ENCODE assay signal across 10 cellular contexts in the genomic region with DNA sequence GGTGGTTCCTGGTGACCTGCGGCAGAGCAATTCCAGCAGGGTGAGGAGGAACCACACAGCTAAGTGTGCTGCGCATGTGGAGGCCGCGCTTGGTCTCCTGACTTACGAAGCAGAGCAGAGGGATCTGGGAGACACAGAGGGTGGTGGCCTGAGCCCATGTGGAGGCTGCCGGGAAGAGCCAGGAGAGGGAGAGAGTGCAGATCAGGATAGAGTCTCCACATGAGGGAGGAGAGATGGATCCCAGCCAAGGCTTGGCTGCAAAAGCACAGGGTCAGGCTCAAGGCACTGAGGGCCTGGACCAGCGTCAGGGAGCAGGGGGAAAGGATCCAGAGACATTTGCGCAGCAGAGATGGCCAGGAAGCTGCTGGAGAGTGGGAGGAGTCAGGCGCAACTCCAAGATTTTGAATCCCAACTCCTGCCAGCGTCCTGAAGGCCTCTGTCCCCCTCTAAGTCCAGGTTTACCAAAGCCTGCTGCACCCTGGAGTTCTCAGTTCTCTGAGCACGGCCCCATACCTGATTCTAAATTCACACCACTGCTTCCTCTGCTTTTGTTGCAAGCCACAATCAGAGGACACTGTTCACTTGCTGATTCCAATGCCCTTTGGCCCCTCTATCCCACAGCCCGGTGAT. TPM values are rescaled to one million over a fixed set of nuclear protein-coding genes. Genes with fewer than 3 reads are reported as not detected.
A peak's percentile ranks its signal among the peaks of the same experiment; 100 is the strongest.
DNase-seq lines count a peak whose midpoint lies in the region; ATAC-seq and TF ChIP-seq lines count a peak whose summit lies in the region.
"Had no signal": no experiment of that assay in that cellular context is flagged by ENCODE, and none has a peak within 500 bp of the region (broad histone marks: within the 10 kb centered on the region; RNA-seq: fewer than 3 reads in every experiment).

No MANE protein-coding gene starts in this region.

- peak overlapping the region; percentile 56; the same call in 1 of the 2 replicates for H3K4ac ChIP-seq in IMR-90 (ENCODE audit: low read depth, low read length)

- H2BK20ac ChIP-seq in IMR-90 (ENCODE audit: low read depth, low read length) = no peak overlapping the region; the same call in 1 of the 2 replicates

- peak overlapping the region; percentile 36; the same call in 1 of the 2 replicates for H3K23ac ChIP-seq in IMR-90 (ENCODE audit: low read depth, low read length)

- H3K4me1 ChIP-seq in IMR-90 (ENCODE audit: control insufficient read depth, insufficient read depth, low read length) = peaks cover 7% of the 10 kb centered on the region; the same call in 1 of the 2 replicates
- peaks cover 4 to 11% (median 8%) of the 10 kb centered on the region in 4 donors for H3K4me1 ChIP-seq in liver (ENCODE audit: control insufficient read depth in 4 of 4, insufficient read depth in 4 of 4, low read length in 3 of 4)
- peaks cover 12% of the 10 kb centered on the region for H3K4me1 ChIP-seq in suprapubic skin

- H3K14ac ChIP-seq in IMR-90 (replicated peaks; ENCODE audit: low read depth, low read length) = peak overlapping the region; percentile 59; the same call in 1 of the 2 replicates

- TF ChIP-seq POLR2A in IMR-90 (IDR thresholded peaks at IDR 0.05; ENCODE audit: low read depth, low read length) (no peak), suprapubic skin (IDR thresholded peaks at IDR 0.05) (no peak)

- POLR2A ChIA-PET in IMR-90 (lab: Charles Lee; ENCODE audit: unreplicated experiment) = no interaction called here
- POLR2A ChIA-PET in activated CD8-positive, alpha-beta T cell treated with anti-CD3 and anti-CD28 coated beads for 36 hours (lab: Charles Lee) = interaction anchor here (1.0 kb wide), 2 partner anchors 13 kb away, joined by 3 to 5 read pairs; no protein-coding TSS in a partner anchor

- no peaks in the 10 kb centered on the region for H3K9me3 Mint-ChIP-seq in dendritic cell treated with granulocyte-macrophage colony-stimulating factor and Interleukin-4, amounts not matched to agents 40 ng/mL and 50 ng/mL, for 4 days
- H3K9me3 Mint-ChIP-seq in activated CD8-positive, alpha-beta T cell treated with anti-CD3 and anti-CD28 coated beads for 36 hours = no peaks in the 10 kb centered on the region
- no peaks in the 10 kb centered on the region for H3K9me3 Mint-ChIP-seq in stimulated activated memory B cell treated with anti-CD40 and anti-IgM and Interleukin-4, amounts not matched to agents 10 μg/mL and 1 μg/mL and 100 μg/mL, for 72 hours
- no peaks in the 10 kb centered on the region for H3K9me3 Mint-ChIP-seq in T-helper 2 cell treated with Interferon-gamma antibody and Interleukin-4, amounts not matched to agents 5 μg/mL and 100 μg/mL, for 36 hours
- H3K9me3 Mint-ChIP-seq: type B pancreatic cell had no signal

- dilution Hi-C loops in IMR-90 (cut with HindIII; ENCODE audit: low sequenced_read_pairs, unreplicated experiment) = no loop called here

- no peak overlapping the region; the same call in 1 of the 2 replicates for H2AK5ac ChIP-seq in IMR-90 (ENCODE audit: low read depth, low read length)

- H3K4me3 Mint-ChIP-seq in dendritic cell treated with granulocyte-macrophage colony-stimulating factor and Interleukin-4, amounts not matched to agents 40 ng/mL and 50 ng/mL, for 4 days = no peak overlapping the region
- no peak overlapping the region for H3K4me3 Mint-ChIP-seq in activated CD8-positive, alpha-beta T cell treated with anti-CD3 and anti-CD28 coated beads for 36 hours
- no peak overlapping the region for H3K4me3 Mint-ChIP-seq in stimulated activated memory B cell treated with anti-CD40 and anti-IgM and Interleukin-4, amounts not matched to agents 10 μg/mL and 1 μg/mL and 100 μg/mL, for 72 hours
- H3K4me3 Mint-ChIP-seq in T-helper 2 cell treated with Interferon-gamma antibody and Interleukin-4, amounts not matched to agents 5 μg/mL and 100 μg/mL, for 36 hours = no peak overlapping the region
- H3K4me3 Mint-ChIP-seq: type B pancreatic cell had no signal

- H3K9ac ChIP-seq in IMR-90 (ENCODE audit: low read depth, low read length) (0 out of 2 replicates have a peak overlapping the region, but pooled peaks have one; percentile 9), liver (ENCODE audit: low read depth in 1 of 2, low read length in 2 of 2) (no peak overlapping the region)

- TF ChIP-seq RAD21 in IMR-90 (IDR thresholded peaks at IDR 0.05; ENCODE audit: low read length) (no peak), liver (IDR thresholded peaks at IDR 0.05) (peak; percentile 15 to 43)

- no peaks in the 10 kb centered on the region for H3K9me3 ChIP-seq in IMR-90 (ENCODE audit: control insufficient read depth, insufficient read depth, low read length)
- no peaks in the 10 kb centered on the region for H3K9me3 ChIP-seq in liver (ENCODE audit: control insufficient read depth in 4 of 4, low read length in 3 of 4)
- no peaks in the 10 kb centered on the region for H3K9me3 ChIP-seq in suprapubic skin

- peaks cover 63% of the 10 kb centered on the region for H3K4me1 Mint-ChIP-seq in dendritic cell treated with granulocyte-macrophage colony-stimulating factor and Interleukin-4, amounts not matched to agents 40 ng/mL and 50 ng/mL, for 4 days (ENCODE audit: low read depth)
- peaks cover 21% of the 10 kb centered on the region for H3K4me1 Mint-ChIP-seq in activated CD8-positive, alpha-beta T cell treated with anti-CD3 and anti-CD28 coated beads for 36 hours (ENCODE audit: low read depth)
- H3K4me1 Mint-ChIP-seq in stimulated activated memory B cell treated with anti-CD40 and anti-IgM and Interleukin-4, amounts not matched to agents 10 μg/mL and 1 μg/mL and 100 μg/mL, for 72 hours = peaks cover 18% of the 10 kb centered on the region
- peaks cover 14% of the 10 kb centered on the region for H3K4me1 Mint-ChIP-seq in T-helper 2 cell treated with Interferon-gamma antibody and Interleukin-4, amounts not matched to agents 5 μg/mL and 100 μg/mL, for 36 hours (ENCODE audit: low read depth)

- no peak overlapping the region for H3K4me2 ChIP-seq in IMR-90 (ENCODE audit: low read depth, low read length)

- no peak overlapping the region for H2BK5ac ChIP-seq in IMR-90 (ENCODE audit: low read depth, low read length, poor library complexity, severe bottlenecking)

- peak overlapping the region; percentile 11; the same call in 1 of the 2 replicates for H3K18ac ChIP-seq in IMR-90 (ENCODE audit: low read depth, low read length)

- H4K20me1 ChIP-seq in IMR-90 (ENCODE audit: insufficient read depth, low read length) = no peaks in the 10 kb centered on the region

- no peak overlapping the region for H3K4me3 ChIP-seq in IMR-90 (ENCODE audit: insufficient read depth, low read depth, low read length)
- no peak overlapping the region for H3K4me3 ChIP-seq in liver (ENCODE audit: low read depth in 1 of 3, low read length in 3 of 3)
- H3K4me3 ChIP-seq in suprapubic skin = no peak overlapping the region

- CTCF ChIA-PET in IMR-90 (lab: Yijun Ruan, JAX) = no interaction called here
- CTCF ChIA-PET in activated CD8-positive, alpha-beta T cell treated with anti-CD3 and anti-CD28 coated beads for 36 hours (lab: Charles Lee) = interaction anchor here (4.1 to 4.8 kb wide), 2 partner anchors 17 to 42 kb away, joined by 20 to 32 read pairs; no protein-coding TSS in a partner anchor

- TF ChIP-seq CTCF in IMR-90 (conservative IDR thresholded peaks at IDR 0.05; ENCODE audit: low read depth, low read length) (no peak), liver (IDR thresholded peaks at IDR 0.05; ENCODE audit: low read depth, low read length, missing input control) (no peak), suprapubic skin (IDR thresholded peaks at IDR 0.05) (no peak)
- TF ChIP-seq CTCF in activated CD8-positive, alpha-beta T cell treated with anti-CD3 and anti-CD28 coated beads for 36 hours (IDR thresholded peaks at IDR 0.05) = no peak

- H3K36me3 ChIP-seq in IMR-90 (ENCODE audit: control insufficient read depth, insufficient read depth, low read length) = no peaks in the 10 kb centered on the region
- no peaks in the 10 kb centered on the region for H3K36me3 ChIP-seq in liver (ENCODE audit: control insufficient read depth in 4 of 4, insufficient read depth in 3 of 4, low read depth in 1 of 4, low read length in 3 of 4)
- no peaks in the 10 kb centered on the region for H3K36me3 ChIP-seq in suprapubic skin

- DNase-seq in IMR-90 = peak; percentile 51
- DNase-seq in suprapubic skin (ENCODE audit: low spot score in 2 of 2) = peak; percentile 85 to 90
- DNase-seq in activated CD8-positive, alpha-beta T cell treated with anti-CD3 and anti-CD28 coated beads for 36 hours = no peak
- DNase-seq in activated T-cell treated with anti-CD3 and anti-CD28 coated beads for 4 hours = no peak
- no peak for DNase-seq in T-helper 2 cell treated with Interferon-gamma antibody and Interleukin-4, amounts not matched to agents 5 μg/mL and 100 μg/mL, for 36 hours (ENCODE audit: low spot score)

- intact Hi-C loops in IMR-90 (cut with micrococcal nuclease) = no loop called here
- intact Hi-C loops in dendritic cell treated with granulocyte-macrophage colony-stimulating factor and Interleukin-4, amounts not matched to agents 40 ng/mL and 50 ng/mL, for 4 days (cut with micrococcal nuclease) = no loop called here
- intact Hi-C loops in activated CD8-positive, alpha-beta T cell treated with anti-CD3 and anti-CD28 coated beads for 36 hours (cut with micrococcal nuclease) = no loop called here

- no peaks in the 10 kb centered on the region; the same call in 1 of the 2 replicates for H3K27me3 ChIP-seq in IMR-90 (ENCODE audit: control insufficient read depth, insufficient read depth, low read length)
- no peaks in the 10 kb centered on the region for H3K27me3 ChIP-seq in liver (ENCODE audit: control insufficient read depth in 4 of 4, insufficient read depth in 4 of 4, low read length in 3 of 4)
- no peaks in the 10 kb centered on the region for H3K27me3 ChIP-seq in suprapubic skin

- H3K27ac Mint-ChIP-seq in dendritic cell treated with granulocyte-macrophage colony-stimulating factor and Interleukin-4, amounts not matched to agents 40 ng/mL and 50 ng/mL, for 4 days = peak overlapping the region; percentile 27
- no peak overlapping the region for H3K27ac Mint-ChIP-seq in activated CD8-positive, alpha-beta T cell treated with anti-CD3 and anti-CD28 coated beads for 36 hours
- no peak overlapping the region for H3K27ac Mint-ChIP-seq in stimulated activated memory B cell treated with anti-CD40 and anti-IgM and Interleukin-4, amounts not matched to agents 10 μg/mL and 1 μg/mL and 100 μg/mL, for 72 hours
- no peak overlapping the region for H3K27ac Mint-ChIP-seq in T-helper 2 cell treated with Interferon-gamma antibody and Interleukin-4, amounts not matched to agents 5 μg/mL and 100 μg/mL, for 36 hours
- H3K27ac Mint-ChIP-seq: type B pancreatic cell had no signal

- in situ Hi-C loops in IMR-90 (cut with MboI; ENCODE audit: low sequenced_read_pairs) = no loop called here

- no TSS peak for BruUV-seq in IMR-90 (replicated peaks; lab: Mats Ljungman, UMichigan)

- H2BK120ac ChIP-seq in IMR-90 (ENCODE audit: low read depth, low read length) = peak overlapping the region; percentile 35; the same call in 1 of the 2 replicates

- peaks cover 5% of the 10 kb centered on the region for H3K27me3 Mint-ChIP-seq in dendritic cell treated with granulocyte-macrophage colony-stimulating factor and Interleukin-4, amounts not matched to agents 40 ng/mL and 50 ng/mL, for 4 days
- H3K27me3 Mint-ChIP-seq in activated CD8-positive, alpha-beta T cell treated with anti-CD3 and anti-CD28 coated beads for 36 hours = no peaks in the 10 kb centered on the region
- H3K27me3 Mint-ChIP-seq in stimulated activated memory B cell treated with anti-CD40 and anti-IgM and Interleukin-4, amounts not matched to agents 10 μg/mL and 1 μg/mL and 100 μg/mL, for 72 hours = no peaks in the 10 kb centered on the region
- H3K27me3 Mint-ChIP-seq in T-helper 2 cell treated with Interferon-gamma antibody and Interleukin-4, amounts not matched to agents 5 μg/mL and 100 μg/mL, for 36 hours (ENCODE audit: low read depth) = no peaks in the 10 kb centered on the region

- no peak overlapping the region for H2BK15ac ChIP-seq in IMR-90 (ENCODE audit: low read depth, low read length)

- H2AK9ac ChIP-seq in IMR-90 (replicated peaks; ENCODE audit: low read depth, low read length, poor library complexity) = peak overlapping the region; percentile 0

- TF ChIP-seq EP300 in suprapubic skin (IDR thresholded peaks at IDR 0.05) = no peak

- H3K9me1 ChIP-seq in IMR-90 (ENCODE audit: insufficient read depth, low read length) = peaks cover 5% of the 10 kb centered on the region; the same call in 1 of the 2 replicates

- H4K91ac ChIP-seq in IMR-90 (ENCODE audit: insufficient read depth, low read depth, low read length) = peak overlapping the region; percentile 65; the same call in 1 of the 2 replicates

- peak overlapping the region; percentile 82 for H2AFZ ChIP-seq in IMR-90 (replicated peaks; ENCODE audit: low read length, poor library complexity)

- no peaks in the 10 kb centered on the region for H3K36me3 Mint-ChIP-seq in dendritic cell treated with granulocyte-macrophage colony-stimulating factor and Interleukin-4, amounts not matched to agents 40 ng/mL and 50 ng/mL, for 4 days (ENCODE audit: low read depth)
- H3K36me3 Mint-ChIP-seq in activated CD8-positive, alpha-beta T cell treated with anti-CD3 and anti-CD28 coated beads for 36 hours (ENCODE audit: low read depth) = no peaks in the 10 kb centered on the region
- H3K36me3 Mint-ChIP-seq in stimulated activated memory B cell treated with anti-CD40 and anti-IgM and Interleukin-4, amounts not matched to agents 10 μg/mL and 1 μg/mL and 100 μg/mL, for 72 hours = no peaks in the 10 kb centered on the region
- no peaks in the 10 kb centered on the region for H3K36me3 Mint-ChIP-seq in T-helper 2 cell treated with Interferon-gamma antibody and Interleukin-4, amounts not matched to agents 5 μg/mL and 100 μg/mL, for 36 hours (ENCODE audit: low read depth)
- H3K36me3 Mint-ChIP-seq: type B pancreatic cell had no signal

- H4K5ac ChIP-seq in IMR-90 (ENCODE audit: low read depth, low read length) = peak overlapping the region; percentile 79; the same call in 1 of the 2 replicates

- WGBS in IMR-90 (ENCODE audit: extremely low coverage in 2 of 2, insufficient read length in 1 of 2), 2 experiments = 49% methylated on average over 8 of the region's 12 CpGs; no CpG with 5 or more reads in 1 of the 2 experiments
- WGBS in liver = 42% methylated on average over 12 of the region's 12 CpGs
- 31% methylated on average over 12 of the region's 12 CpGs for WGBS in suprapubic skin

- ATAC-seq in IMR-90 (ENCODE audit: low read depth) = peak; percentile 80
- no peak for ATAC-seq in activated CD8-positive, alpha-beta T cell treated with anti-CD3 and anti-CD28 coated beads for 36 hours
- no peak for ATAC-seq in stimulated activated memory B cell treated with anti-CD40 and anti-IgM and Interleukin-4, amounts not matched to agents 10 μg/mL and 1 μg/mL and 100 μg/mL, for 72 hours

- H3K79me1 ChIP-seq in IMR-90 (ENCODE audit: low read depth in 1 of 2, low read length in 2 of 2) = no peaks in the 10 kb centered on the region

- no peak overlapping the region for H3K56ac ChIP-seq in IMR-90 (ENCODE audit: extremely low read depth, insufficient read depth, low read length)

- H4K8ac ChIP-seq in IMR-90 (ENCODE audit: low read depth in 2 of 2, low read length in 2 of 2) = peak overlapping the region; percentile 65 to 66

- H3K27ac ChIP-seq in IMR-90 (ENCODE audit: insufficient read depth, low read length) = no peak overlapping the region
- H3K27ac ChIP-seq in liver (ENCODE audit: low read depth in 1 of 2, low read length in 2 of 2) = peak overlapping the region; percentile 34 to 58
- H3K27ac ChIP-seq in suprapubic skin = peak overlapping the region; percentile 65
- H3K27ac ChIP-seq: epithelial cell of prostate had no signal

RNA-seq across cellular contexts. Expression of gene MLLT6, which starts 11.3 kb away (rescaled TPM):
- total RNA-seq in IMR-90 (2012; rRNA removed) (7.2 and 7.5 TPM in 2 replicates), liver (10 to 100 TPM in 1 of 2 donors, 1 to 10 TPM in 1; 8.5 to 22.8 TPM), suprapubic skin (100 to 1,000 TPM in 1 of 4 donors, 10 to 100 TPM in 3; 62.7 to 136 (median 79.0) TPM)
- polyA plus RNA-seq in IMR-90 (2012; rRNA removed) (21.2 and 22.7 TPM in 2 replicates), liver (1 to 10 TPM; 3.3 to 7.7 TPM)
- 6.7 and 12.1 TPM in 2 replicates for polyA plus RNA-seq in IMR-90 (2012; cell fraction: cytosol; rRNA removed)
- 94.6 and 103 TPM in 2 replicates for polyA plus RNA-seq in IMR-90 (2012; cell fraction: nucleus; rRNA removed; ENCODE audit: low replicate concordance)
- total RNA-seq in activated CD8-positive, alpha-beta T cell treated with anti-CD3 and anti-CD28 coated beads for 36 hours = 100 to 1,000 TPM; 145 to 148 TPM

RNA-seq across cellular contexts. Expression of gene EPOP, which starts 19.1 kb away (rescaled TPM):
- total RNA-seq in IMR-90 (2012; rRNA removed) (0.28 and 0.36 TPM in 2 replicates), liver (1 to 10 TPM in 1 of 2 donors, under 1 TPM in 1; 0.37 to 1.8 TPM), suprapubic skin (1 to 10 TPM in 3 of 4 donors, under 1 TPM in 1; 0.80 to 6.1 (median 3.2) TPM)
- polyA plus RNA-seq in IMR-90 (2012; rRNA removed) (0.80 and 0.82 TPM in 2 replicates), liver (1 to 10 TPM in 1 of 2 donors, under 1 TPM in 1; 0.32 to 1.9 TPM)
- polyA plus RNA-seq in IMR-90 (2012; cell fraction: cytosol; rRNA removed) = 0.77 and 0.79 TPM in 2 replicates
- polyA plus RNA-seq in IMR-90 (2012; cell fraction: nucleus; rRNA removed; ENCODE audit: low replicate concordance) = 0.49 and 0.57 TPM in 2 replicates
- total RNA-seq in activated CD8-positive, alpha-beta T cell treated with anti-CD3 and anti-CD28 coated beads for 36 hours = 10 to 100 TPM; 31.8 to 32.2 TPM

RNA-seq across cellular contexts. Expression of gene CISD3, which starts 36.3 kb away (rescaled TPM):
- total RNA-seq in IMR-90 (2012; rRNA removed) = 1.3 and 1.4 TPM in 2 replicates
- polyA plus RNA-seq in IMR-90 (2012; rRNA removed) = 14.1 and 20.3 TPM in 2 replicates
- 5.4 and 10.6 TPM in 2 replicates for polyA plus RNA-seq in IMR-90 (2012; cell fraction: cytosol; rRNA removed)
- polyA plus RNA-seq in IMR-90 (2012; cell fraction: nucleus; rRNA removed; ENCODE audit: low replicate concordance) = 2.6 and 4.6 TPM in 2 replicates
- 1 to 10 TPM; 4.5 to 9.0 TPM for total RNA-seq in liver
- 100 to 1,000 TPM in 1 of 2 donors, 10 to 100 TPM in 1; 65.6 to 152 TPM for polyA plus RNA-seq in liver
- total RNA-seq in suprapubic skin = 10 to 100 TPM in 2 of 4 donors, 1 to 10 TPM in 2; 6.8 to 12.7 (median 10.1) TPM
- 10 to 100 TPM; 43.2 to 44.2 TPM for total RNA-seq in activated CD8-positive, alpha-beta T cell treated with anti-CD3 and anti-CD28 coated beads for 36 hours

RNA-seq across cellular contexts. Expression of gene PCGF2, which starts 54.3 kb away (rescaled TPM):
- 1.1 and 1.4 TPM in 2 replicates for total RNA-seq in IMR-90 (2012; rRNA removed)
- 18.2 and 27.8 TPM in 2 replicates for polyA plus RNA-seq in IMR-90 (2012; rRNA removed)
- 17.3 and 39.2 TPM in 2 replicates for polyA plus RNA-seq in IMR-90 (2012; cell fraction: cytosol; rRNA removed)
- 30.3 and 77.5 TPM in 2 replicates for polyA plus RNA-seq in IMR-90 (2012; cell fraction: nucleus; rRNA removed; ENCODE audit: low replicate concordance)
- total RNA-seq in liver = 1 to 10 TPM; 1.2 to 2.2 TPM
- 1 to 10 TPM; 1.3 to 3.2 TPM for polyA plus RNA-seq in liver
- total RNA-seq in suprapubic skin = 10 to 100 TPM in 1 of 4 donors, 1 to 10 TPM in 3; 5.3 to 15.2 (median 7.0) TPM
- total RNA-seq in activated CD8-positive, alpha-beta T cell treated with anti-CD3 and anti-CD28 coated beads for 36 hours = 1 to 10 TPM in 1 of 2 experiments, under 1 TPM in 1; 0.50 to 1.2 TPM

RNA-seq across cellular contexts. Expression of gene PSMB3, which starts 58.7 kb away (rescaled TPM):
- 510 and 828 TPM in 2 replicates for total RNA-seq in IMR-90 (2012; rRNA removed)
- 480 and 525 TPM in 2 replicates for polyA plus RNA-seq in IMR-90 (2012; rRNA removed)
- 600 and 763 TPM in 2 replicates for polyA plus RNA-seq in IMR-90 (2012; cell fraction: cytosol; rRNA removed)
- 201 and 228 TPM in 2 replicates for polyA plus RNA-seq in IMR-90 (2012; cell fraction: nucleus; rRNA removed; ENCODE audit: low replicate concordance)
- 100 to 1,000 TPM; 121 to 137 TPM for total RNA-seq in liver
- 100 to 1,000 TPM; 200 to 279 TPM for polyA plus RNA-seq in liver
- 100 to 1,000 TPM; 106 to 186 (median 162) TPM for total RNA-seq in suprapubic skin
- total RNA-seq in activated CD8-positive, alpha-beta T cell treated with anti-CD3 and anti-CD28 coated beads for 36 hours = 100 to 1,000 TPM; 275 to 279 TPM

Comparison
In these comparisons a context has a peak if more than half of its experiments do, and no peak if none do; other contexts are left out.
1. DNase-seq: peak in IMR-90 (single experiment) and suprapubic skin (2 of 2); none in activated CD8-positive, alpha-beta T cell treated with anti-CD3 and anti-CD28 coated beads for 36 hours (single experiment), activated T-cell treated with anti-CD3 and anti-CD28 coated beads for 4 hours (single experiment) and T-helper 2 cell treated with Interferon-gamma antibody and Interleukin-4, amounts not matched to agents 5 μg/mL and 100 μg/mL, for 36 hours (single experiment).
2. RNA of gene EPOP, which starts 19.1 kb away (total RNA-seq): 31.8 to 32.2 TPM in activated CD8-positive, alpha-beta T cell treated with anti-CD3 and anti-CD28 coated beads for 36 hours; 0.80 to 6.1 TPM in suprapubic skin, 0.37 to 1.8 TPM in liver and 0.28 to 0.36 TPM in IMR-90; every median in the first group is over 4 times any median in the second.